In genomic region chr11:13782395-13783080, GRCh38 we compare ENCODE assay signal across 20 cellular contexts.
"Had no signal": no experiment of that assay in that cellular context is flagged by ENCODE, and none has a peak within 500 bp of the region (broad histone marks: within the 10 kb centered on the region; RNA-seq: fewer than 3 reads in every experiment).

No MANE protein-coding gene starts in this region.

- H3K4me1 ChIP-seq: body of pancreas, esophagus muscularis mucosa had no signal

- H3K27ac ChIP-seq: body of pancreas, coronary artery, esophagus muscularis mucosa, transverse colon had no signal

- H3K9me3 Mint-ChIP-seq: activated B cell treated with CpG ODN at 0.5 μM for 24 hours; activated CD4-positive, alpha-beta T cell treated with anti-CD3 and anti-CD28 coated beads, Interleukin-2, amount 10 ng/mL, durations not matched to agents 7 days and 5 days; activated naive CD8-positive, alpha-beta T cell treated with anti-CD3 and anti-CD28 coated beads for 36 hours; memory B cell; natural killer cell treated with Interleukin-12 subunit alpha and Interleukin-12 subunit beta and Interleukin-15 and Interleukin-18, amount 100 ng/mL, for 72 hours had no signal

- H3K4me1 Mint-ChIP-seq: activated B cell treated with CpG ODN at 0.5 μM for 24 hours; activated CD4-positive, alpha-beta T cell treated with anti-CD3 and anti-CD28 coated beads, Interleukin-2, amount 10 ng/mL, durations not matched to agents 7 days and 5 days; activated naive CD8-positive, alpha-beta T cell treated with anti-CD3 and anti-CD28 coated beads for 36 hours; memory B cell had no signal

- ATAC-seq: body of pancreas; left ventricle myocardium superior; natural killer cell treated with Interleukin-12 subunit alpha and Interleukin-12 subunit beta and Interleukin-15 and Interleukin-18, amount 100 ng/mL, for 72 hours; right cardiac atrium; stimulated activated naive CD8-positive, alpha-beta T cell treated with anti-CD3 and anti-CD28 coated beads, Interleukin-15, Interleukin-2, amounts not matched to agents 100 U/mL and 50 U/mL, for 24 hours had no signal

- DNase-seq: activated B cell treated with CpG ODN at 0.5 μM for 24 hours; activated CD4-positive, alpha-beta T cell treated with anti-CD3 and anti-CD28 coated beads, Interleukin-2, amount 10 ng/mL, durations not matched to agents 7 days and 5 days; activated CD8-positive, alpha-beta memory T cell treated with anti-CD3 and anti-CD28 coated beads for 24 hours; activated naive CD8-positive, alpha-beta T cell treated with anti-CD3 and anti-CD28 coated beads for 36 hours; amygdala; body of pancreas; central memory CD4-positive, alpha-beta T cell; hippocampal formation; left ventricle myocardium superior; nucleus accumbens; right cardiac atrium; stimulated activated naive CD8-positive, alpha-beta T cell treated with anti-CD3 and anti-CD28 coated beads, Interleukin-15, Interleukin-2, amounts not matched to agents 100 U/mL and 50 U/mL, for 24 hours; T-helper 9 cell; transverse colon had no signal

- H3K27ac Mint-ChIP-seq: activated B cell treated with CpG ODN at 0.5 μM for 24 hours; activated CD4-positive, alpha-beta T cell treated with anti-CD3 and anti-CD28 coated beads, Interleukin-2, amount 10 ng/mL, durations not matched to agents 7 days and 5 days; activated naive CD8-positive, alpha-beta T cell treated with anti-CD3 and anti-CD28 coated beads for 36 hours; memory B cell; natural killer cell treated with Interleukin-12 subunit alpha and Interleukin-12 subunit beta and Interleukin-15 and Interleukin-18, amount 100 ng/mL, for 72 hours; progenitor cell of endocrine pancreas had no signal

- H3K27me3 Mint-ChIP-seq: activated naive CD8-positive, alpha-beta T cell treated with anti-CD3 and anti-CD28 coated beads for 36 hours; memory B cell had no signal

- H3K9me3 ChIP-seq: body of pancreas, esophagus muscularis mucosa, transverse colon had no signal

- H3K27me3 ChIP-seq: body of pancreas had no signal

- H3K4me3 ChIP-seq: body of pancreas, coronary artery, esophagus muscularis mucosa, transverse colon had no signal

- H3K4me3 Mint-ChIP-seq: activated B cell treated with CpG ODN at 0.5 μM for 24 hours; activated CD4-positive, alpha-beta T cell treated with anti-CD3 and anti-CD28 coated beads, Interleukin-2, amount 10 ng/mL, durations not matched to agents 7 days and 5 days; activated naive CD8-positive, alpha-beta T cell treated with anti-CD3 and anti-CD28 coated beads for 36 hours; memory B cell; natural killer cell treated with Interleukin-12 subunit alpha and Interleukin-12 subunit beta and Interleukin-15 and Interleukin-18, amount 100 ng/mL, for 72 hours had no signal

- H3K36me3 ChIP-seq: esophagus muscularis mucosa, transverse colon had no signal

- FAIRE-seq: keratinocyte had no signal

- H3K36me3 Mint-ChIP-seq: activated naive CD8-positive, alpha-beta T cell treated with anti-CD3 and anti-CD28 coated beads for 36 hours; memory B cell; natural killer cell treated with Interleukin-12 subunit alpha and Interleukin-12 subunit beta and Interleukin-15 and Interleukin-18, amount 100 ng/mL, for 72 hours had no signal
